25 cellular contexts compared by ENCODE assay signal in the genomic region with DNA sequence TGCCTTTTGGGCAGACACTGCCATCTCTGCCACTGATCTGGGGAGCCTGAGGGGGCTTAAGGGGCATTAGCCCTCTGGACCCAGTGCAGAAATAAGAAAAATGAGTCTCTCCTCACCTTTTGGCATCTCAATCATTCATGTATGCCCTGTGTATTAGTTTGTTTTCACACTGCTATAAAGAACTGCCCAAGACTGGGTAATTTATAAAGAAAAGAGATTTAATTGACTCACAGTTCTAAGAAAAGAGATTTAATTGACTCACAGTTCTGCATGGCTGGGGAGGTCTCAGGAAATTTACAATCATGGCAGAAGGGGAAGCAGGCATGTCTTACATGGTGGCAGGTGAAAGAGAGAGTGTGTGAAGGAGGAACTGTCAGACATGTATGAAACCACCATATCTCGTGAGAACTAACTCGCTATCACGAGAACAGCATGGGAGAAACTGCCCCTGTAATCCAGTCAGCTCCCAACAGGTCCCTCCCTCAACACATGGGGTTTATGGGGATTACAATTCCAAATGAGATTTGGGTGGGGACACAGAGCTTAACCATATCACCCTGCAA. TPM values are rescaled to one million over a fixed set of nuclear protein-coding genes. Genes with fewer than 3 reads are reported as not detected.
A peak's percentile ranks its signal among the peaks of the same experiment; 100 is the strongest.
DNase-seq lines count a peak whose midpoint lies in the region; ATAC-seq and TF ChIP-seq lines count a peak whose summit lies in the region.
"Had no signal": no experiment of that assay in that cellular context is flagged by ENCODE, and none has a peak within 500 bp of the region (broad histone marks: within the 10 kb centered on the region; RNA-seq: fewer than 3 reads in every experiment).

No MANE protein-coding gene starts in this region.

- no peaks in the 10 kb centered on the region for H3K9me3 Mint-ChIP-seq in chondrocyte (ENCODE audit: low read depth)
- H3K9me3 Mint-ChIP-seq: CD8-positive, alpha-beta memory T cell had no signal

- peak overlapping the region; percentile 72; the same call in 1 of the 2 replicates for H2BK120ac ChIP-seq in IMR-90 (ENCODE audit: low read depth, low read length)

- H3K27ac ChIP-seq in AG04450 (ENCODE audit: low read depth, low read length) (peak overlapping the region; percentile 84), IMR-90 (ENCODE audit: insufficient read depth, low read length) (peak overlapping the region; percentile 56; the same call in 1 of the 2 replicates), smooth muscle cell (ENCODE audit: low read depth) (peak overlapping the region; percentile 28)
- H3K27ac ChIP-seq: C4-2B, HL-60, RWPE1 had no signal

- H3K27me3 Mint-ChIP-seq in chondrocyte (ENCODE audit: low read depth) = no peaks in the 10 kb centered on the region

- H2AK9ac ChIP-seq in IMR-90 (replicated peaks; ENCODE audit: low read depth, low read length, poor library complexity) = no peak overlapping the region

- H3K9me3 ChIP-seq in AG04450 (ENCODE audit: control insufficient read depth, insufficient read depth, low read length) = no peaks in the 10 kb centered on the region
- no peaks in the 10 kb centered on the region for H3K9me3 ChIP-seq in IMR-90 (ENCODE audit: control insufficient read depth, insufficient read depth, low read length)
- no peaks in the 10 kb centered on the region for H3K9me3 ChIP-seq in smooth muscle cell (replicated peaks; ENCODE audit: low read depth)

- no peak for TF ChIP-seq RAD21 in IMR-90 (IDR thresholded peaks at IDR 0.05; ENCODE audit: low read length)

- no peak for DNase-seq in AG04450 (ENCODE audit: low read depth, low spot score)
- no peak for DNase-seq in IMR-90
- DNase-seq in chondrocyte (ENCODE audit: low spot score) = no peak
- DNase-seq in smooth muscle cell (lab: John Stamatoyannopoulos, UW; ENCODE audit: unreplicated experiment) = no peak
- no peak for DNase-seq in RPMI8226
- no peak for DNase-seq in NCI-H1436 treated with DMSO at 0.1 percent for 48 hours (lab: John Stamatoyannopoulos, UW)
- DNase-seq: AML-193; CD8-positive, alpha-beta memory T cell; DMS 273 treated with DMSO at 0.1 percent for 48 hours; DMS79; EL; GDM1; Karpas-422; NCI-H1092; NCI-H1436; NCI-H187 treated with DMSO at 0.1 percent for 48 hours; NCI-H524; NCI-H748 treated with DMSO at 0.1 percent for 48 hours; NK-92 treated with Interleukin-12 subunit alpha and Interleukin-12 subunit beta, amount 100 ng/mL, for 24 hours; SHP77 had no signal

- WGBS in IMR-90 (ENCODE audit: extremely low coverage in 2 of 2, insufficient read length in 1 of 2), 2 experiments = no CpG with 5 or more reads among the region's 3 CpGs
- 94% methylated on average over 3 of the region's 3 CpGs for WGBS in smooth muscle cell (ENCODE audit: low lambda C conversion rate)

- H2BK5ac ChIP-seq in IMR-90 (ENCODE audit: low read depth, low read length, poor library complexity, severe bottlenecking) = peak overlapping the region; percentile 20

- no TSS peak for BruUV-seq in IMR-90 (replicated peaks; lab: Mats Ljungman, UMichigan)

- no peaks in the 10 kb centered on the region for H3K36me3 ChIP-seq in IMR-90 (ENCODE audit: control insufficient read depth, insufficient read depth, low read length)
- no peaks in the 10 kb centered on the region for H3K36me3 ChIP-seq in smooth muscle cell (ENCODE audit: low read depth)

- peak overlapping the region; percentile 26 for H3K18ac ChIP-seq in IMR-90 (ENCODE audit: low read depth, low read length)

- in situ Hi-C loops in IMR-90 (cut with MboI; ENCODE audit: low sequenced_read_pairs) = no loop called here

- no peaks in the 10 kb centered on the region for H3K79me1 ChIP-seq in IMR-90 (ENCODE audit: low read depth in 1 of 2, low read length in 2 of 2)

- H3K9ac ChIP-seq in IMR-90 (ENCODE audit: low read depth, low read length) = no peak overlapping the region
- H3K9ac ChIP-seq in smooth muscle cell (ENCODE audit: low read depth) = no peak overlapping the region

- POLR2A ChIA-PET in AG04450 (lab: Yijun Ruan, JAX) = no interaction called here
- POLR2A ChIA-PET in IMR-90 (lab: Charles Lee; ENCODE audit: unreplicated experiment) = no interaction called here

- no peak overlapping the region for H3K23ac ChIP-seq in IMR-90 (ENCODE audit: low read depth, low read length)

- no peaks in the 10 kb centered on the region for H4K20me1 ChIP-seq in IMR-90 (ENCODE audit: insufficient read depth, low read length)
- no peaks in the 10 kb centered on the region for H4K20me1 ChIP-seq in smooth muscle cell (ENCODE audit: low read depth)

- no peak overlapping the region; the same call in 1 of the 2 replicates for H3K4me2 ChIP-seq in IMR-90 (ENCODE audit: low read depth, low read length)
- no peak overlapping the region for H3K4me2 ChIP-seq in smooth muscle cell

- no peaks in the 10 kb centered on the region for H3K36me3 Mint-ChIP-seq in chondrocyte (ENCODE audit: low read depth)
- H3K36me3 Mint-ChIP-seq: CD8-positive, alpha-beta memory T cell had no signal

- intact Hi-C loops in IMR-90 (cut with micrococcal nuclease) = no loop called here

- no peak overlapping the region for H3K4me3 Mint-ChIP-seq in chondrocyte (ENCODE audit: unreplicated experiment)
- H3K4me3 Mint-ChIP-seq: CD8-positive, alpha-beta memory T cell had no signal

- CTCF ChIA-PET in AG04450 (lab: Charles Lee) (interaction anchor here (0.6 to 1.8 kb wide), 3 partner anchors 11 to 444 kb away, joined by 3 to 6 read pairs (median 3); no protein-coding TSS in a partner anchor), IMR-90 (lab: Yijun Ruan, JAX) (interaction anchor here (0.6 to 1.1 kb wide), 2 partner anchors 180 to 421 kb away, joined by 3 read pairs; no protein-coding TSS in a partner anchor)

- H4K8ac ChIP-seq in IMR-90 (ENCODE audit: low read depth in 2 of 2, low read length in 2 of 2) = peak overlapping the region in 1 of 2 experiments; percentile 12; a peak in 1 of 4 replicates

- H4K91ac ChIP-seq in IMR-90 (ENCODE audit: insufficient read depth, low read depth, low read length) = no peak overlapping the region

- no peak for ATAC-seq in IMR-90 (ENCODE audit: low read depth)
- no peak for ATAC-seq in HG03039 (IDR thresholded peaks at IDR 0.05; ENCODE audit: unreplicated experiment)

- H3K14ac ChIP-seq in IMR-90 (replicated peaks; ENCODE audit: low read depth, low read length) = peak overlapping the region; percentile 84

- dilution Hi-C loops in IMR-90 (cut with HindIII; ENCODE audit: low sequenced_read_pairs, unreplicated experiment) = no loop called here

- H3F3A ChIP-seq in smooth muscle cell (ENCODE audit: low read depth) = no peaks in the 10 kb centered on the region

- no peaks in the 10 kb centered on the region for H3K79me2 ChIP-seq in smooth muscle cell (ENCODE audit: low read depth)

- H2AK5ac ChIP-seq in IMR-90 (ENCODE audit: low read depth, low read length) = peak overlapping the region; percentile 82

- H2BK15ac ChIP-seq in IMR-90 (ENCODE audit: low read depth, low read length) = peak overlapping the region; percentile 96; the same call in 2 of the 3 replicates

- H3K27ac Mint-ChIP-seq in chondrocyte (ENCODE audit: unreplicated experiment) = peak overlapping the region; percentile 13
- H3K27ac Mint-ChIP-seq: CD8-positive, alpha-beta memory T cell had no signal

- TF ChIP-seq POLR2A in IMR-90 (IDR thresholded peaks at IDR 0.05; ENCODE audit: low read depth, low read length) = no peak

- peak overlapping the region; percentile 9; the same call in 1 of the 2 replicates for H4K5ac ChIP-seq in IMR-90 (ENCODE audit: low read depth, low read length)

- peak overlapping the region; percentile 64 for H3K4ac ChIP-seq in IMR-90 (ENCODE audit: low read depth, low read length)

- peaks cover 20% of the 10 kb centered on the region for H3K4me1 ChIP-seq in IMR-90 (ENCODE audit: control insufficient read depth, insufficient read depth, low read length)
- H3K4me1 ChIP-seq in smooth muscle cell (ENCODE audit: low read depth) = peaks cover 4% of the 10 kb centered on the region

- H2AFZ ChIP-seq in IMR-90 (replicated peaks; ENCODE audit: low read length, poor library complexity) (no peak overlapping the region), smooth muscle cell (ENCODE audit: low read depth) (no peak overlapping the region)

- H3K27me3 ChIP-seq in AG04450 (ENCODE audit: control insufficient read depth, insufficient read depth, low read length) (peaks cover 2% of the 10 kb centered on the region), IMR-90 (ENCODE audit: control insufficient read depth, insufficient read depth, low read length) (no peaks in the 10 kb centered on the region), smooth muscle cell (ENCODE audit: low read depth) (no peaks in the 10 kb centered on the region)

- peak overlapping the region; percentile 83 for H2BK20ac ChIP-seq in IMR-90 (ENCODE audit: low read depth, low read length)

- peaks cover 32% of the 10 kb centered on the region for H3K4me1 Mint-ChIP-seq in chondrocyte (ENCODE audit: low read depth)
- H3K4me1 Mint-ChIP-seq: CD8-positive, alpha-beta memory T cell had no signal

- TF ChIP-seq CTCF in AG04450 (IDR thresholded peaks at IDR 0.05; ENCODE audit: low read depth, low read length) (no peak), IMR-90 (conservative IDR thresholded peaks at IDR 0.05; ENCODE audit: low read depth, low read length) (no peak), chondrocyte (IDR thresholded peaks at IDR 0.05) (no peak), smooth muscle cell (IDR thresholded peaks at IDR 0.05; ENCODE audit: borderline replicate concordance, insufficient read depth, poor library complexity, severe bottlenecking) (no peak)

- H3K9me1 ChIP-seq in IMR-90 (ENCODE audit: insufficient read depth, low read length) = peaks cover 12% of the 10 kb centered on the region

- no peak overlapping the region for H3K56ac ChIP-seq in IMR-90 (ENCODE audit: extremely low read depth, insufficient read depth, low read length)

- H3K4me3 ChIP-seq in AG04450 (ENCODE audit: low read depth, low read length) = no peak overlapping the region
- H3K4me3 ChIP-seq in IMR-90 (ENCODE audit: insufficient read depth, low read depth, low read length) = no peak overlapping the region
- no peak overlapping the region for H3K4me3 ChIP-seq in smooth muscle cell

RNA-seq across cellular contexts. Expression of a gene that starts 21.5 kb away (rescaled TPM):
- polyA plus RNA-seq in AG04450 (2011; rRNA removed) = not detected in 2 replicates
- polyA minus RNA-seq in AG04450 (2011; rRNA and poly(A)+ RNA removed) = not detected in 2 replicates
- total RNA-seq in IMR-90 (2012; rRNA removed) = not detected in 2 replicates
- not detected in 2 replicates for polyA plus RNA-seq in IMR-90 (2012; rRNA removed)
- polyA plus RNA-seq in IMR-90 (2012; cell fraction: cytosol; rRNA removed) = not detected in 2 replicates
- polyA plus RNA-seq in IMR-90 (2012; cell fraction: nucleus; rRNA removed; ENCODE audit: low replicate concordance) = not detected in 2 replicates
- not detected in 3 replicates for total RNA-seq in chondrocyte
- not detected in 2 replicates for total RNA-seq in smooth muscle cell
- not detected in 2 replicates for polyA plus RNA-seq in smooth muscle cell
- total RNA-seq: CD8-positive, alpha-beta memory T cell; SK-MEL-5 had no signal
- polyA plus RNA-seq: CD8-positive, alpha-beta memory T cell had no signal

RNA-seq across cellular contexts. Expression of a gene that starts 43.2 kb away (rescaled TPM):
- polyA plus RNA-seq in AG04450 (2011; rRNA removed) (not detected in 2 replicates), IMR-90 (2012; rRNA removed) (not detected in 2 replicates), smooth muscle cell (1.4 TPM in 1 of 2 replicates, not detected in the other)
- not detected in 2 replicates for polyA minus RNA-seq in AG04450 (2011; rRNA and poly(A)+ RNA removed)
- total RNA-seq in IMR-90 (2012; rRNA removed) (not detected in 2 replicates), chondrocyte (0.37 TPM in 1 of 3 replicates, not detected in the others), smooth muscle cell (not detected in 2 replicates)
- polyA plus RNA-seq in IMR-90 (2012; cell fraction: cytosol; rRNA removed) = 0.13 TPM in 1 of 2 replicates, not detected in the other
- 0.62 TPM in 1 of 2 replicates, not detected in the other for polyA plus RNA-seq in IMR-90 (2012; cell fraction: nucleus; rRNA removed; ENCODE audit: low replicate concordance)
- total RNA-seq: CD8-positive, alpha-beta memory T cell; SK-MEL-5 had no signal
- polyA plus RNA-seq: CD8-positive, alpha-beta memory T cell had no signal

Comparison
In these comparisons a context has a peak if more than half of its experiments do, and no peak if none do; other contexts are left out.
1. H3K27ac ChIP-seq: peak in every context shown above with its lines; median percentile 84 in AG04450; 56 in IMR-90; 28 in smooth muscle cell.